Comparison of ENCODE assay signal across 23 cellular contexts in genomic region chr2:122883849-122884248, GRCh38.
"Had no signal": no experiment of that assay in that cellular context is flagged by ENCODE, and none has a peak within 500 bp of the region (broad histone marks: within the 10 kb centered on the region; RNA-seq: fewer than 3 reads in every experiment).

No MANE protein-coding gene starts in this region.

- H3K36me3 ChIP-seq: esophagus muscularis mucosa, gastrocnemius medialis, sigmoid colon, transverse colon, vagina had no signal

- ATAC-seq: activated CD4-positive, alpha-beta T cell treated with anti-CD3 and anti-CD28 coated beads for 36 hours; activated T-cell treated with anti-CD3 and anti-CD28 coated beads, Interleukin-2, amount 50 U/mL, for 4 hours; gastrocnemius medialis; natural killer cell treated with Interleukin-12 subunit alpha and Interleukin-12 subunit beta and Interleukin-15 and Interleukin-18, amount 100 ng/mL, for 72 hours; stimulated activated memory B cell treated with anti-CD40 and anti-IgM and Interleukin-4, amounts not matched to agents 10 μg/mL and 1 μg/mL and 100 μg/mL, for 72 hours had no signal

- H3K27ac ChIP-seq: coronary artery, esophagus muscularis mucosa, gastrocnemius medialis, sigmoid colon, transverse colon, vagina had no signal

- H3K27ac Mint-ChIP-seq: activated B cell treated with CpG ODN at 0.5 μM for 24 hours; activated CD4-positive, alpha-beta T cell treated with anti-CD3 and anti-CD28 coated beads for 36 hours; activated naive CD8-positive, alpha-beta T cell treated with anti-CD3 and anti-CD28 coated beads for 36 hours; activated T-helper 2 cell treated with anti-CD3 and anti-CD28 coated beads, Interferon-gamma antibody, Interleukin-2, Interleukin-4, amounts not matched to agents 10 μg/mL and 5 μg/mL and 100 μg/mL, durations not matched to agents 14 hours and 24 hours and 36 hours; natural killer cell treated with Interleukin-12 subunit alpha and Interleukin-12 subunit beta and Interleukin-15 and Interleukin-18, amount 100 ng/mL, for 72 hours; progenitor cell of endocrine pancreas; stimulated activated memory B cell treated with anti-CD40 and anti-IgM and Interleukin-4, amounts not matched to agents 10 μg/mL and 1 μg/mL and 100 μg/mL, for 72 hours had no signal

- H3K4me1 ChIP-seq: esophagus muscularis mucosa, gastrocnemius medialis, transverse colon, vagina had no signal

- FAIRE-seq: islet of Langerhans had no signal

- DNase-seq: activated B cell treated with CpG ODN at 0.5 μM for 24 hours; activated CD4-positive, alpha-beta T cell treated with anti-CD3 and anti-CD28 coated beads for 36 hours; activated CD4-positive, alpha-beta T cell treated with anti-CD3 and anti-CD28 coated beads, Interleukin-2, amount 50 U/mL, for 48 hours; activated CD8-positive, alpha-beta memory T cell treated with anti-CD3 and anti-CD28 coated beads, Interleukin-2, amount 50 U/mL, for 48 hours; activated naive CD4-positive, alpha-beta T cell; activated naive CD8-positive, alpha-beta T cell treated with anti-CD3 and anti-CD28 coated beads for 36 hours; activated T-cell treated with anti-CD3 and anti-CD28 coated beads, Interleukin-2, amount 50 U/mL, for 4 hours; cerebellar nuclear complex; gastrocnemius medialis; hippocampal formation; retina; sigmoid colon; stimulated activated CD4-positive, alpha-beta T cell treated with anti-CD3 and anti-CD28 coated beads, Interleukin-15, amount 100 ng/mL, for 24 hours; transverse colon had no signal

- H3K4me3 ChIP-seq: coronary artery, esophagus muscularis mucosa, gastrocnemius medialis, sigmoid colon, smooth muscle cell, transverse colon, vagina had no signal

- H3K4me3 Mint-ChIP-seq: activated B cell treated with CpG ODN at 0.5 μM for 24 hours; activated CD4-positive, alpha-beta T cell treated with anti-CD3 and anti-CD28 coated beads for 36 hours; activated naive CD8-positive, alpha-beta T cell treated with anti-CD3 and anti-CD28 coated beads for 36 hours; activated T-cell treated with anti-CD3 and anti-CD28 coated beads, Interleukin-2, amount 50 U/mL, for 4 hours; natural killer cell treated with Interleukin-12 subunit alpha and Interleukin-12 subunit beta and Interleukin-15 and Interleukin-18, amount 100 ng/mL, for 72 hours; stimulated activated memory B cell treated with anti-CD40 and anti-IgM and Interleukin-4, amounts not matched to agents 10 μg/mL and 1 μg/mL and 100 μg/mL, for 72 hours had no signal

- H3K4me2 ChIP-seq: smooth muscle cell had no signal

- H3K4me1 Mint-ChIP-seq: activated B cell treated with CpG ODN at 0.5 μM for 24 hours; activated CD4-positive, alpha-beta T cell treated with anti-CD3 and anti-CD28 coated beads for 36 hours; activated naive CD8-positive, alpha-beta T cell treated with anti-CD3 and anti-CD28 coated beads for 36 hours; stimulated activated memory B cell treated with anti-CD40 and anti-IgM and Interleukin-4, amounts not matched to agents 10 μg/mL and 1 μg/mL and 100 μg/mL, for 72 hours had no signal

- H3K9me3 ChIP-seq: esophagus muscularis mucosa, gastrocnemius medialis, sigmoid colon, transverse colon, vagina had no signal

- H3K27me3 Mint-ChIP-seq: activated B cell treated with CpG ODN at 0.5 μM for 24 hours; activated CD4-positive, alpha-beta T cell treated with anti-CD3 and anti-CD28 coated beads for 36 hours; activated naive CD8-positive, alpha-beta T cell treated with anti-CD3 and anti-CD28 coated beads for 36 hours; natural killer cell treated with Interleukin-12 subunit alpha and Interleukin-12 subunit beta and Interleukin-15 and Interleukin-18, amount 100 ng/mL, for 72 hours; progenitor cell of endocrine pancreas; stimulated activated memory B cell treated with anti-CD40 and anti-IgM and Interleukin-4, amounts not matched to agents 10 μg/mL and 1 μg/mL and 100 μg/mL, for 72 hours had no signal

- H3K9me3 Mint-ChIP-seq: activated naive CD8-positive, alpha-beta T cell treated with anti-CD3 and anti-CD28 coated beads for 36 hours; stimulated activated memory B cell treated with anti-CD40 and anti-IgM and Interleukin-4, amounts not matched to agents 10 μg/mL and 1 μg/mL and 100 μg/mL, for 72 hours had no signal

- H3K27me3 ChIP-seq: esophagus muscularis mucosa, gastrocnemius medialis, sigmoid colon, transverse colon, vagina had no signal
